In the genomic region with DNA sequence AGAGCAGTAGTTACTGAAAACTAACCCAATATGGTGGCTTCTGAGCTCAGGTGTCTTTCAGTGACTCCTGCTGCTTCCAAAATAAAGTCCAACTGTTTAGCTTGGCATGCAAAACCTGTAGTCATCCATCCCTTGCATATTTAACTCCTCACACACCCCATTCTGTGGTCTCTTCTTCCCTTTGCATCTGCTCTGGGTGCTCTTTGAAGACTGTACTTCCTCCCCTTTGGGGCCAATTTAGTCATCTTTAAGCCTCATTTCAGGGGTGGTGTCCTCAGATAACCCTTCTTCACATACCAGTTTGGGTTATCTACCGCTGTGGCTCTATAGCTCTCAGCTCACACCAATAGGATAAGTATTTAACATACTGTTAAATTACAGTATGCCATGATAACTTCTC, we compare ENCODE assay signal across 15 cellular contexts.
DNase-seq lines count a peak whose midpoint lies in the region; ATAC-seq, FAIRE-seq and TF ChIP-seq lines count a peak whose summit lies in the region.
"Had no signal": no experiment of that assay in that cellular context is flagged by ENCODE, and none has a peak within 500 bp of the region (broad histone marks: within the 10 kb centered on the region; RNA-seq: fewer than 3 reads in every experiment).

No MANE protein-coding gene starts in this region.

- no peak for TF ChIP-seq POLR2A in K562 (conservative IDR thresholded peaks at IDR 0.05)

- H3K9me1 ChIP-seq in K562 (ENCODE audit: control insufficient read depth, insufficient read depth, low read length): no peaks in the 10 kb centered on the region

- CTCF ChIA-PET in K562 (lab: Yijun Ruan, JAX; ENCODE audit: low intra/inter-chr PET ratio): no interaction called here

- BruUV-seq in K562 (replicated peaks; lab: Mats Ljungman, UMichigan): no TSS peak

- ATAC-seq in left cardiac atrium (no peak), K562 (no peak), HG02642 (IDR thresholded peaks at IDR 0.05; ENCODE audit: poor library complexity, unreplicated experiment) (no peak), aorta (ENCODE audit: low FRiP score) (no peak), HG02884 (IDR thresholded peaks at IDR 0.05; ENCODE audit: unreplicated experiment) (no peak)
- ATAC-seq: left colon; natural killer cell treated with Interleukin-12 subunit alpha and Interleukin-12 subunit beta and Interleukin-15 and Interleukin-18, amount 100 ng/mL, for 72 hours had no signal

- intact Hi-C loops in left ventricle myocardium inferior (cut with micrococcal nuclease): no loop called here
- intact Hi-C loops in left cardiac atrium (cut with DNase I): no loop called here
- intact Hi-C loops in K562 (cut with micrococcal nuclease): no loop called here
- intact Hi-C loops in aorta (cut with DNase I): no loop called here

- in situ Hi-C loops in K562 (cut with MboI): no loop called here

- H3K9me3 ChIP-seq in left ventricle myocardium inferior (replicated peaks) (peaks cover 8% of the 10 kb centered on the region), K562 (replicated peaks; ENCODE audit: control insufficient read depth, insufficient read depth, low read depth, low read length) (no peaks in the 10 kb centered on the region), aorta (ENCODE audit: control insufficient read depth, low read length) (no peaks in the 10 kb centered on the region)
- H3K9me3 ChIP-seq: right atrium auricular region had no signal

- WGBS in K562 (ENCODE audit: insufficient coverage, low coverage, missing lambda C conversion rate): 0% methylated on average over 1 of the region's 1 CpG
- 65% methylated on average over 1 of the region's 1 CpG for WGBS in aorta, 2 donors

- H3K79me2 ChIP-seq in K562 (ENCODE audit: control insufficient read depth, insufficient read depth, low read length): no peaks in the 10 kb centered on the region

- no peak for TF ChIP-seq EP300 in K562 (IDR thresholded peaks at IDR 0.05; ENCODE audit: low read length)

- H3K4me1 ChIP-seq in left ventricle myocardium inferior (peaks cover 70% of the 10 kb centered on the region), K562 (replicated peaks in 1 of 2; ENCODE audit: control insufficient read depth in 2 of 2, insufficient read depth in 2 of 2, low read length in 2 of 2) (no peaks in the 10 kb centered on the region), aorta (ENCODE audit: control insufficient read depth in 1 of 2, insufficient read depth in 2 of 2, low read length in 2 of 2) (peaks cover 0 to 9% of the 10 kb centered on the region in 2 donors)

- H3K27ac ChIP-seq in left ventricle myocardium inferior (replicated peaks): peak overlapping the region; percentile 30
- H3K27ac ChIP-seq in K562 (ENCODE audit: extremely low read depth, low read depth, low read length): no peak overlapping the region
- no peak overlapping the region for H3K27ac ChIP-seq in aorta (ENCODE audit: low read depth in 1 of 2, low read length in 2 of 2)
- H3K27ac ChIP-seq: right atrium auricular region had no signal

- DNase-seq in left ventricle myocardium inferior (no peak), left cardiac atrium (no peak), OCI-M1 (lab: John Stamatoyannopoulos, UW) (peak; percentile 32), K562 (ENCODE audit: extremely low read depth in 1 of 4, low spot score in 3 of 4) (peak in 1 of 4 experiments; percentile 4), NCI-H2171 treated with DMSO at 0.1 percent for 48 hours (lab: John Stamatoyannopoulos, UW) (no peak), aorta (no peak)
- DNase-seq: head of caudate nucleus; left colon; SHP77; stimulated activated CD4-positive, alpha-beta T cell treated with anti-CD3 and anti-CD28 coated beads, Interleukin-4, amount 100 ng/mL, for 24 hours; stimulated activated naive CD4-positive, alpha-beta T cell had no signal

- no peak for FAIRE-seq in K562 (lab: Jason Lieb, UNC)

- no peak overlapping the region for H3K4me3 ChIP-seq in left ventricle myocardium inferior
- H3K4me3 ChIP-seq in K562: no peak overlapping the region
- H3K4me3 ChIP-seq in aorta (ENCODE audit: low read length in 2 of 2): no peak overlapping the region
- H3K4me3 ChIP-seq: right atrium auricular region had no signal

- no peak overlapping the region for H3K9ac ChIP-seq in K562 (ENCODE audit: insufficient read depth in 1 of 2, low read depth in 2 of 2, low read length in 2 of 2)

- H3K36me3 ChIP-seq in left ventricle myocardium inferior (no peaks in the 10 kb centered on the region), K562 (ENCODE audit: control insufficient read depth, insufficient read depth, low read length) (no peaks in the 10 kb centered on the region), aorta (ENCODE audit: control insufficient read depth in 1 of 2, insufficient read depth in 2 of 2, low read length in 1 of 2) (no peaks in the 10 kb centered on the region)

- no peaks in the 10 kb centered on the region for H3K27me3 ChIP-seq in left ventricle myocardium inferior (ENCODE audit: low read depth)
- H3K27me3 ChIP-seq in K562 (ENCODE audit: control insufficient read depth in 2 of 2, insufficient read depth in 2 of 2, low read length in 2 of 2): no peaks in the 10 kb centered on the region; a peak in 1 of 5 replicates
- H3K27me3 ChIP-seq in aorta (ENCODE audit: control insufficient read depth in 1 of 2, insufficient read depth in 2 of 2, low read length in 1 of 2): no peaks in the 10 kb centered on the region
- H3K27me3 ChIP-seq: right atrium auricular region had no signal

- TF ChIP-seq RAD21 in K562 (CRISPR knock-in tag; conservative IDR thresholded peaks at IDR 0.05 in 1 of 2, IDR thresholded peaks at IDR 0.05 in 1 of 2): no peak

- H3K4me2 ChIP-seq in K562 (ENCODE audit: insufficient read depth, low read length): no peak overlapping the region

- no peaks in the 10 kb centered on the region for H4K20me1 ChIP-seq in K562 (replicated peaks; ENCODE audit: control insufficient read depth, insufficient read depth, low read length)

- POLR2A ChIA-PET in K562 (lab: Yijun Ruan, JAX): no interaction called here

- TF ChIP-seq CTCF in left ventricle myocardium inferior (IDR thresholded peaks at IDR 0.05; ENCODE audit: borderline replicate concordance) (no peak), K562 (IDR thresholded peaks at IDR 0.05 in 2 of 3, conservative IDR thresholded peaks at IDR 0.05 in 1 of 3; ENCODE audit: insufficient read depth in 2 of 3, low read depth in 1 of 3, low read length in 3 of 3) (no peak)

- H2AFZ ChIP-seq in K562 (ENCODE audit: low read depth, low read length): no peak overlapping the region

TF ChIP-seq in K562, 482 proteins besides CTCF, POLR2A, EP300 and RAD21:
- TF ChIP-seq HOXB6 (CRISPR knock-in tag; IDR thresholded peaks at IDR 0.05; ENCODE audit: borderline replicate concordance) (no peak), POLR2AphosphoS5 (IDR thresholded peaks at IDR 0.05; ENCODE audit: control insufficient read depth, insufficient read depth, low read depth, low read length) (no peak), ETS2 (tag; IDR thresholded peaks at IDR 0.05; ENCODE audit: borderline replicate concordance, poor library complexity, severe bottlenecking) (no peak), ZZZ3 (IDR thresholded peaks at IDR 0.05) (no peak), TCF3 (CRISPR knock-in tag; IDR thresholded peaks at IDR 0.05) (peak; percentile 21; the same call in 1 of the 2 replicates), ZNF316 (IDR thresholded peaks at IDR 0.05) (no peak), WHSC1 (IDR thresholded peaks at IDR 0.05; ENCODE audit: low read length) (no peak), CBFA2T3 (IDR thresholded peaks at IDR 0.05) (peak; percentile 18; the same call in 1 of the 2 replicates), L3MBTL2 (IDR thresholded peaks at IDR 0.05) (no peak), CREBBP (IDR thresholded peaks at IDR 0.05; ENCODE audit: low read depth, low read length) (no peak)
- TF ChIP-seq, protein P1, sequence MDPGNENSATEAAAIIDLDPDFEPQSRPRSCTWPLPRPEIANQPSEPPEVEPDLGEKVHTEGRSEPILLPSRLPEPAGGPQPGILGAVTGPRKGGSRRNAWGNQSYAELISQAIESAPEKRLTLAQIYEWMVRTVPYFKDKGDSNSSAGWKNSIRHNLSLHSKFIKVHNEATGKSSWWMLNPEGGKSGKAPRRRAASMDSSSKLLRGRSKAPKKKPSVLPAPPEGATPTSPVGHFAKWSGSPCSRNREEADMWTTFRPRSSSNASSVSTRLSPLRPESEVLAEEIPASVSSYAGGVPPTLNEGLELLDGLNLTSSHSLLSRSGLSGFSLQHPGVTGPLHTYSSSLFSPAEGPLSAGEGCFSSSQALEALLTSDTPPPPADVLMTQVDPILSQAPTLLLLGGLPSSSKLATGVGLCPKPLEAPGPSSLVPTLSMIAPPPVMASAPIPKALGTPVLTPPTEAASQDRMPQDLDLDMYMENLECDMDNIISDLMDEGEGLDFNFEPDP (CRISPR knock-in tag; IDR thresholded peaks at IDR 0.05): no peak
- TF ChIP-seq, protein P2, sequence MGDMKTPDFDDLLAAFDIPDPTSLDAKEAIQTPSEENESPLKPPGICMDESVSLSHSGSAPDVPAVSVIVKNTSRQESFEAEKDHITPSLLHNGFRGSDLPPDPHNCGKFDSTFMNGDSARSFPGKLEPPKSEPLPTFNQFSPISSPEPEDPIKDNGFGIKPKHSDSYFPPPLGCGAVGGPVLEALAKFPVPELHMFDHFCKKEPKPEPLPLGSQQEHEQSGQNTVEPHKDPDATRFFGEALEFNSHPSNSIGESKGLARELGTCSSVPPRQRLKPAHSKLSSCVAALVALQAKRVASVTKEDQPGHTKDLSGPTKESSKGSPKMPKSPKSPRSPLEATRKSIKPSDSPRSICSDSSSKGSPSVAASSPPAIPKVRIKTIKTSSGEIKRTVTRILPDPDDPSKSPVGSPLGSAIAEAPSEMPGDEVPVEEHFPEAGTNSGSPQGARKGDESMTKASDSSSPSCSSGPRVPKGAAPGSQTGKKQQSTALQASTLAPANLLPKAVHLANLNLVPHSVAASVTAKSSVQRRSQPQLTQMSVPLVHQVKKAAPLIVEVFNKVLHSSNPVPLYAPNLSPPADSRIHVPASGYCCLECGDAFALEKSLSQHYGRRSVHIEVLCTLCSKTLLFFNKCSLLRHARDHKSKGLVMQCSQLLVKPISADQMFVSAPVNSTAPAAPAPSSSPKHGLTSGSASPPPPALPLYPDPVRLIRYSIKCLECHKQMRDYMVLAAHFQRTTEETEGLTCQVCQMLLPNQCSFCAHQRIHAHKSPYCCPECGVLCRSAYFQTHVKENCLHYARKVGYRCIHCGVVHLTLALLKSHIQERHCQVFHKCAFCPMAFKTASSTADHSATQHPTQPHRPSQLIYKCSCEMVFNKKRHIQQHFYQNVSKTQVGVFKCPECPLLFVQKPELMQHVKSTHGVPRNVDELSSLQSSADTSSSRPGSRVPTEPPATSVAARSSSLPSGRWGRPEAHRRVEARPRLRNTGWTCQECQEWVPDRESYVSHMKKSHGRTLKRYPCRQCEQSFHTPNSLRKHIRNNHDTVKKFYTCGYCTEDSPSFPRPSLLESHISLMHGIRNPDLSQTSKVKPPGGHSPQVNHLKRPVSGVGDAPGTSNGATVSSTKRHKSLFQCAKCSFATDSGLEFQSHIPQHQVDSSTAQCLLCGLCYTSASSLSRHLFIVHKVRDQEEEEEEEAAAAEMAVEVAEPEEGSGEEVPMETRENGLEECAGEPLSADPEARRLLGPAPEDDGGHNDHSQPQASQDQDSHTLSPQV (IDR thresholded peaks at IDR 0.05): no peak
